ENCODE assay signal across 8 cellular contexts in genomic region chr11:3984896-3985295, GRCh38.
DNase-seq lines count a peak whose midpoint lies in the region; ATAC-seq and TF ChIP-seq lines count a peak whose summit lies in the region.

No MANE protein-coding gene starts in this region.

- CTCF ChIA-PET in activated CD4-positive, alpha-beta T cell treated with anti-CD3 and anti-CD28 coated beads for 36 hours (lab: Charles Lee), result interaction anchor here (0.6 to 4.9 kb wide), 9 partner anchors 11 to 166 kb away, joined by 3 to 18 read pairs (median 4); partner anchors contain the start of gene STIM1
- CTCF ChIA-PET in RWPE1 (lab: Yijun Ruan, JAX), result interaction anchor here (1.1 to 1.2 kb wide), 2 partner anchors 18 to 130 kb away, joined by 3 to 4 read pairs; partner anchors contain the start of gene STIM1

- H3K27ac ChIP-seq in RWPE1, result no peak overlapping the region

- intact Hi-C loops in activated CD4-positive, alpha-beta T cell treated with anti-CD3 and anti-CD28 coated beads for 36 hours (cut with DNase I, micrococcal nuclease), result loop anchor here (2.0 to 10.0 kb wide), 2 partner anchors 130 kb away; partner anchors contain the start of gene STIM1 (in 2 of the 2)

- H3K4me3 ChIP-seq in cardiac fibroblast (replicated peaks in 1 of 2; ENCODE audit: low read depth in 2 of 2, low read length in 2 of 2), result no peak overlapping the region

- peak; percentile 76 for DNase-seq in activated CD4-positive, alpha-beta T cell treated with anti-CD3 and anti-CD28 coated beads for 36 hours
- DNase-seq in cardiac fibroblast (ENCODE audit: low read depth in 2 of 2), result peak; percentile 15 to 53
- peak; percentile 15 for DNase-seq in stimulated activated CD4-positive, alpha-beta T cell treated with anti-CD3 and anti-CD28 coated beads, Interleukin-12 subunit alpha, Interleukin-12 subunit beta, amount 100 ng/mL, for 4 hours
- DNase-seq in foreskin melanocyte, result no peak
- DNase-seq in RWPE1 (ENCODE audit: low spot score), result no peak
- DNase-seq in occipital lobe (lab: John Stamatoyannopoulos, UW), result no peak

- peak; percentile 85 for ATAC-seq in activated CD4-positive, alpha-beta T cell treated with anti-CD3 and anti-CD28 coated beads for 36 hours
- no peak for ATAC-seq in HG03045 (IDR thresholded peaks at IDR 0.05; ENCODE audit: unreplicated experiment)

- peaks cover 18% of the 10 kb centered on the region for H3K36me3 Mint-ChIP-seq in activated CD4-positive, alpha-beta T cell treated with anti-CD3 and anti-CD28 coated beads for 36 hours (ENCODE audit: low read depth)

- POLR2A ChIA-PET in activated CD4-positive, alpha-beta T cell treated with anti-CD3 and anti-CD28 coated beads for 36 hours (lab: Charles Lee), result no interaction called here
- POLR2A ChIA-PET in RWPE1 (lab: Yijun Ruan, JAX; ENCODE audit: low non-redundant PET), result no interaction called here

- peak; percentile 35 for TF ChIP-seq CTCF in GM12873 (IDR thresholded peaks at IDR 0.05; ENCODE audit: insufficient read depth, low read depth, low read length, missing control alignments)
- TF ChIP-seq CTCF in cardiac fibroblast (IDR thresholded peaks at IDR 0.05; ENCODE audit: low read depth, low read length), result no peak
- TF ChIP-seq CTCF in RWPE1 (conservative IDR thresholded peaks at IDR 0.05; ENCODE audit: low read depth), result no peak

- H3K4me1 Mint-ChIP-seq in activated CD4-positive, alpha-beta T cell treated with anti-CD3 and anti-CD28 coated beads for 36 hours, result peaks cover 75% of the 10 kb centered on the region

- H3K27me3 Mint-ChIP-seq in activated CD4-positive, alpha-beta T cell treated with anti-CD3 and anti-CD28 coated beads for 36 hours, result no peaks in the 10 kb centered on the region

- H3K9me3 Mint-ChIP-seq in activated CD4-positive, alpha-beta T cell treated with anti-CD3 and anti-CD28 coated beads for 36 hours (ENCODE audit: low read depth), result no peaks in the 10 kb centered on the region

- H3K4me3 Mint-ChIP-seq in activated CD4-positive, alpha-beta T cell treated with anti-CD3 and anti-CD28 coated beads for 36 hours, result no peak overlapping the region

- H3K27ac Mint-ChIP-seq in activated CD4-positive, alpha-beta T cell treated with anti-CD3 and anti-CD28 coated beads for 36 hours, result peak overlapping the region; percentile 49

Comparison
In these comparisons a context has a peak if more than half of its experiments do, and no peak if none do; other contexts are left out.
1. DNase-seq: peak in activated CD4-positive, alpha-beta T cell treated with anti-CD3 and anti-CD28 coated beads for 36 hours (single experiment), cardiac fibroblast (2 of 2) and stimulated activated CD4-positive, alpha-beta T cell treated with anti-CD3 and anti-CD28 coated beads, Interleukin-12 subunit alpha, Interleukin-12 subunit beta, amount 100 ng/mL, for 4 hours (single experiment); none in foreskin melanocyte (single experiment), RWPE1 (single experiment) and occipital lobe (single experiment).